ENCODE assay signal across 32 cellular contexts in the genomic region with DNA sequence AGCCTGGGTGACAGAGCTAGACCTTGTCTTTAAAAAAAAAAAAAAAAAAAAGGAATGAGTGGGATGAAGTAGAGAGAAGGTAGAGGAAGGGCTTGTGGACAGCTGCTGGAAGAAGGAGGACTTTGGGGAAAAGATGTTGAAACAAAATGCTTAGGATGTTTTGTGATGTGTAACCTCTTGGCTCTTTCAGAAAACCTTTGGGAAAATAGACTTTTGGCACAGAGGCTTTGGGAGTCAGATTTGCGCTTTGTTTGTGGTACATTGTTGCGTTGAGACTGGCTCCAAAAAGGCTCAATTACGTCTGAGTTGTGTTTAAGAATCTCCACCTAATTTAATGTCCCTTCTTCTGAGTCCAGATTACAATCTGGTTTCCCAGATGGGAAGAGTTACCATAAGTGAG.
"Had no signal": no experiment of that assay in that cellular context is flagged by ENCODE, and none has a peak within 500 bp of the region (broad histone marks: within the 10 kb centered on the region; RNA-seq: fewer than 3 reads in every experiment).

No MANE protein-coding gene starts in this region.

- H3K9me3 Mint-ChIP-seq: activated CD4-positive, alpha-beta memory T cell treated with anti-CD3 and anti-CD28 coated beads, Interleukin-2, amount 10 ng/mL, durations not matched to agents 7 days and 5 days; activated CD4-positive, alpha-beta T cell treated with anti-CD3 and anti-CD28 coated beads, Interleukin-2, amount 10 ng/mL, durations not matched to agents 24 days and 14 days; activated naive CD4-positive, alpha-beta T cell treated with anti-CD3 and anti-CD28 coated beads, Interleukin-2, amount 50 U/mL, for 24 hours; activated T-cell treated with anti-CD3 and anti-CD28 coated beads, Interleukin-2, amount 50 U/mL, for 24 hours had no signal

- H3K27me3 ChIP-seq: body of pancreas, cardiac muscle cell, neutrophil, ovary, right lobe of liver, testis, transverse colon had no signal

- H3K36me3 ChIP-seq: cardiac muscle cell, neutrophil, ovary, right lobe of liver, transverse colon had no signal

- H3K4me3 Mint-ChIP-seq: activated CD4-positive, alpha-beta memory T cell treated with anti-CD3 and anti-CD28 coated beads, Interleukin-2, amount 10 ng/mL, durations not matched to agents 7 days and 5 days; activated CD4-positive, alpha-beta T cell treated with anti-CD3 and anti-CD28 coated beads, Interleukin-2, amount 10 ng/mL, durations not matched to agents 24 days and 14 days; activated naive CD4-positive, alpha-beta T cell treated with anti-CD3 and anti-CD28 coated beads, Interleukin-2, amount 50 U/mL, for 24 hours; activated naive CD8-positive, alpha-beta T cell treated with anti-CD3 and anti-CD28 coated beads, Interleukin-2, amount 50 U/mL, for 24 hours; activated T-cell treated with anti-CD3 and anti-CD28 coated beads, Interleukin-2, amount 50 U/mL, for 24 hours; mesothelial cell of epicardium; naive B cell; nephron progenitor cell; T-helper 17 cell had no signal

- H3K4me1 Mint-ChIP-seq: activated naive CD4-positive, alpha-beta T cell treated with anti-CD3 and anti-CD28 coated beads, Interleukin-2, amount 50 U/mL, for 24 hours; activated naive CD8-positive, alpha-beta T cell treated with anti-CD3 and anti-CD28 coated beads, Interleukin-2, amount 50 U/mL, for 24 hours had no signal

- H3K27me3 Mint-ChIP-seq: activated CD4-positive, alpha-beta memory T cell treated with anti-CD3 and anti-CD28 coated beads, Interleukin-2, amount 10 ng/mL, durations not matched to agents 7 days and 5 days; activated CD4-positive, alpha-beta T cell treated with anti-CD3 and anti-CD28 coated beads, Interleukin-2, amount 10 ng/mL, durations not matched to agents 24 days and 14 days; activated naive CD4-positive, alpha-beta T cell treated with anti-CD3 and anti-CD28 coated beads, Interleukin-2, amount 50 U/mL, for 24 hours; activated naive CD8-positive, alpha-beta T cell treated with anti-CD3 and anti-CD28 coated beads, Interleukin-2, amount 50 U/mL, for 24 hours; activated T-cell treated with anti-CD3 and anti-CD28 coated beads, Interleukin-2, amount 50 U/mL, for 24 hours; naive B cell; progenitor cell of endocrine pancreas; T-helper 17 cell had no signal

- DNase-seq: activated CD4-positive, alpha-beta memory T cell treated with anti-CD3 and anti-CD28 coated beads, Interleukin-2, amount 10 ng/mL, durations not matched to agents 7 days and 5 days; activated CD4-positive, alpha-beta T cell treated with anti-CD3 and anti-CD28 coated beads, Interleukin-2, amount 10 ng/mL, durations not matched to agents 24 days and 14 days; activated CD4-positive, CD25-positive, alpha-beta regulatory T cell treated with anti-CD3 and anti-CD28 coated beads, Interleukin-2, amount 50 U/mL, for 72 hours; activated CD8-positive, alpha-beta memory T cell treated with anti-CD3 and anti-CD28 coated beads, Interleukin-2, amount 50 U/mL, for 48 hours; activated naive CD8-positive, alpha-beta T cell treated with anti-CD3 and anti-CD28 coated beads, Interleukin-2, amount 50 U/mL, for 24 hours; activated T-cell treated with anti-CD3 and anti-CD28 coated beads, Interleukin-2, amount 50 U/mL, for 24 hours; anterior cingulate cortex; body of pancreas; cortex of kidney; foreskin fibroblast; head of caudate nucleus; hippocampal formation; left cardiac atrium; left ventricle myocardium superior; naive B cell; nephron progenitor cell; ovary; right lobe of liver; stimulated activated CD4-positive, alpha-beta T cell treated with anti-CD3 and anti-CD28 coated beads, Interleukin-12 subunit alpha, Interleukin-12 subunit beta, amount 100 ng/mL, for 4 hours; stimulated activated CD4-positive, alpha-beta T cell treated with anti-CD3 and anti-CD28 coated beads, Interleukin-4, amount 100 ng/mL, for 1 hour; stimulated activated naive CD8-positive, alpha-beta T cell treated with anti-CD3 and anti-CD28 coated beads, Interleukin-15, Interleukin-2, amounts not matched to agents 100 U/mL and 50 U/mL, for 24 hours; T-helper 17 cell; T1000; testis; transverse colon had no signal

- H3K4me1 ChIP-seq: right lobe of liver, testis had no signal

- H3K27ac ChIP-seq: body of pancreas, cardiac muscle cell, neutrophil, ovary, right lobe of liver, skin epidermis, testis had no signal

- H3K27ac Mint-ChIP-seq: activated CD4-positive, alpha-beta memory T cell treated with anti-CD3 and anti-CD28 coated beads, Interleukin-2, amount 10 ng/mL, durations not matched to agents 7 days and 5 days; activated CD4-positive, alpha-beta T cell treated with anti-CD3 and anti-CD28 coated beads, Interleukin-2, amount 10 ng/mL, durations not matched to agents 24 days and 14 days; activated naive CD8-positive, alpha-beta T cell treated with anti-CD3 and anti-CD28 coated beads, Interleukin-2, amount 50 U/mL, for 24 hours; activated T-cell treated with anti-CD3 and anti-CD28 coated beads, Interleukin-2, amount 50 U/mL, for 24 hours; activated T-helper 2 cell treated with anti-CD3 and anti-CD28 coated beads, Interferon-gamma antibody, Interleukin-2, Interleukin-4, amounts not matched to agents 10 μg/mL and 5 μg/mL and 100 μg/mL, durations not matched to agents 14 hours and 24 hours and 36 hours; mesothelial cell of epicardium; nephron progenitor cell; progenitor cell of endocrine pancreas; T-helper 17 cell had no signal

- H3K9me3 ChIP-seq: body of pancreas, neutrophil, ovary, right lobe of liver, testis, transverse colon had no signal

- H3K36me3 Mint-ChIP-seq: activated naive CD4-positive, alpha-beta T cell treated with anti-CD3 and anti-CD28 coated beads, Interleukin-2, amount 50 U/mL, for 24 hours; mesothelial cell of epicardium; naive B cell had no signal

- H3K4me3 ChIP-seq: body of pancreas, cardiac muscle cell, ovary, right lobe of liver, skin epidermis, testis, transverse colon had no signal
